Comparison of ENCODE assay signal across 21 cellular contexts in genomic region chr4:5759236-5760075, GRCh38. TPM values are rescaled to one million over a fixed set of nuclear protein-coding genes. Genes with fewer than 3 reads are reported as not detected.
DNase-seq lines count a peak whose midpoint lies in the region; ATAC-seq, FAIRE-seq and TF ChIP-seq lines count a peak whose summit lies in the region.
"Had no signal": no experiment of that assay in that cellular context is flagged by ENCODE, and none has a peak within 500 bp of the region (broad histone marks: within the 10 kb centered on the region; RNA-seq: fewer than 3 reads in every experiment).

No MANE protein-coding gene starts in this region.

- peaks cover 0 to 3% (median 0%) of the 10 kb centered on the region in 3 donors for H3K4me1 Mint-ChIP-seq in T-cell
- H3K4me1 Mint-ChIP-seq: CD8-positive, alpha-beta memory T cell; nephron; stimulated activated memory B cell treated with anti-CD40 and anti-IgM and Interleukin-4, amounts not matched to agents 10 μg/mL and 1 μg/mL and 100 μg/mL, for 72 hours had no signal

- H3K4me1 ChIP-seq in mammary epithelial cell (ENCODE audit: insufficient read depth, low read length) (peaks cover 27% of the 10 kb centered on the region), skeletal muscle satellite cell (ENCODE audit: control insufficient read depth, insufficient read depth, low read length) (peaks cover 42% of the 10 kb centered on the region)

- BruUV-seq in mammary epithelial cell (replicated peaks; lab: Mats Ljungman, UMichigan) = TSS peak; percentile 19

- DNase-seq in HTR-8/SVneo (ENCODE audit: insufficient read length, low spot score) (no peak), mammary epithelial cell (no peak), iPS-NIHi11 (ENCODE audit: low spot score) (peak; percentile 5), NCI-H128 (lab: John Stamatoyannopoulos, UW; ENCODE audit: unreplicated experiment) (no peak), T-cell (no peak)
- DNase-seq: activated CD4-positive, alpha-beta T cell treated with anti-CD3 and anti-CD28 coated beads for 1 hour; activated CD8-positive, alpha-beta T cell treated with anti-CD3 and anti-CD28 coated beads, Interleukin-2, amount 10 ng/mL, durations not matched to agents 7 days and 5 days; CD8-positive, alpha-beta memory T cell; central memory CD4-positive, alpha-beta T cell; NCI-H1048; NCI-H1930; NCI-H82; SIG-M5 had no signal

- ATAC-seq in HG02870 (IDR thresholded peaks at IDR 0.05; ENCODE audit: unreplicated experiment) (no peak), T-cell (replicated peaks in 1 of 4) (no peak)
- ATAC-seq: activated CD8-positive, alpha-beta T cell treated with anti-CD3 and anti-CD28 coated beads, Interleukin-2, amount 10 ng/mL, durations not matched to agents 7 days and 5 days; sciatic nerve had no signal

- no peaks in the 10 kb centered on the region for H4K20me1 ChIP-seq in mammary epithelial cell (ENCODE audit: insufficient read depth, low read length)

- H3K4me3 Mint-ChIP-seq in T-cell = no peak overlapping the region
- H3K4me3 Mint-ChIP-seq: activated CD8-positive, alpha-beta T cell treated with anti-CD3 and anti-CD28 coated beads, Interleukin-2, amount 10 ng/mL, durations not matched to agents 7 days and 5 days; CD8-positive, alpha-beta memory T cell; nephron; stimulated activated memory B cell treated with anti-CD40 and anti-IgM and Interleukin-4, amounts not matched to agents 10 μg/mL and 1 μg/mL and 100 μg/mL, for 72 hours had no signal

- peaks cover 9% of the 10 kb centered on the region for H3K36me3 ChIP-seq in mammary epithelial cell (ENCODE audit: insufficient read depth, low read length)
- H3K36me3 ChIP-seq in skeletal muscle satellite cell (ENCODE audit: insufficient read depth, low read length) = peaks cover 64% of the 10 kb centered on the region

- CTCF ChIA-PET in mammary epithelial cell (lab: Charles Lee; ENCODE audit: low non-redundant PET) (no interaction called here), T-cell (lab: Charles Lee) (no interaction called here)

- FAIRE-seq in HTR-8/SVneo (lab: Jason Lieb, UNC) = peak; percentile 49
- FAIRE-seq: G401.6 had no signal

- H3K4me2 ChIP-seq in mammary epithelial cell (ENCODE audit: insufficient read depth, low read depth, low read length) (no peak overlapping the region), skeletal muscle satellite cell (ENCODE audit: low read length) (no peak overlapping the region)

- H3K9ac ChIP-seq in mammary epithelial cell (ENCODE audit: insufficient read depth, low read length) (peak overlapping the region; percentile 25), skeletal muscle satellite cell (ENCODE audit: low read depth, low read length) (peak overlapping the region; percentile 40)

- H3K27ac Mint-ChIP-seq in T-cell = no peak overlapping the region
- H3K27ac Mint-ChIP-seq: activated CD8-positive, alpha-beta T cell treated with anti-CD3 and anti-CD28 coated beads, Interleukin-2, amount 10 ng/mL, durations not matched to agents 7 days and 5 days; nephron; stimulated activated memory B cell treated with anti-CD40 and anti-IgM and Interleukin-4, amounts not matched to agents 10 μg/mL and 1 μg/mL and 100 μg/mL, for 72 hours had no signal

- H3K9me3 Mint-ChIP-seq in T-cell = no peaks in the 10 kb centered on the region
- H3K9me3 Mint-ChIP-seq: stimulated activated memory B cell treated with anti-CD40 and anti-IgM and Interleukin-4, amounts not matched to agents 10 μg/mL and 1 μg/mL and 100 μg/mL, for 72 hours had no signal

- H2AFZ ChIP-seq in mammary epithelial cell (ENCODE audit: low read depth, low read length) = no peak overlapping the region

- no peaks in the 10 kb centered on the region for H3K27me3 Mint-ChIP-seq in T-cell
- H3K27me3 Mint-ChIP-seq: CD8-positive, alpha-beta memory T cell; stimulated activated memory B cell treated with anti-CD40 and anti-IgM and Interleukin-4, amounts not matched to agents 10 μg/mL and 1 μg/mL and 100 μg/mL, for 72 hours had no signal

- intact Hi-C loops in mammary epithelial cell (cut with micrococcal nuclease) = loop anchor here (2.0 kb wide), 1 partner anchor 27 kb away; no protein-coding TSS in a partner anchor

- in situ Hi-C loops in mammary epithelial cell (cut with MboI; ENCODE audit: low sequenced_read_pairs in 2 of 2) = no loop called here

- dilution Hi-C loops in mammary epithelial cell (cut with HindIII; ENCODE audit: low sequenced_read_pairs) = no loop called here

- POLR2A ChIA-PET in T-cell (lab: Charles Lee) = no interaction called here

- TF ChIP-seq CTCF in mammary epithelial cell (conservative IDR thresholded peaks at IDR 0.05 in 1 of 2, IDR thresholded peaks at IDR 0.05 in 1 of 2; ENCODE audit: extremely low read depth in 1 of 2, insufficient read depth in 1 of 2, low read depth in 1 of 2, low read length in 2 of 2) = no peak

- H3K9me3 ChIP-seq in mammary epithelial cell (replicated peaks; ENCODE audit: insufficient read depth, low read length) = peaks cover 8% of the 10 kb centered on the region
- H3K9me3 ChIP-seq in skeletal muscle satellite cell (replicated peaks; ENCODE audit: low read length) = no peaks in the 10 kb centered on the region
- H3K9me3 ChIP-seq: suprapubic skin had no signal

- H3K4me3 ChIP-seq in mammary epithelial cell (replicated peaks in 1 of 3; ENCODE audit: insufficient read depth in 1 of 3, low read depth in 2 of 3, low read length in 3 of 3) (no peak overlapping the region), skeletal muscle satellite cell (ENCODE audit: low read length) (no peak overlapping the region)
- H3K4me3 ChIP-seq: suprapubic skin had no signal

- peak overlapping the region; percentile 78 for H3K27ac ChIP-seq in mammary epithelial cell (ENCODE audit: insufficient read depth, low read depth, low read length)

- WGBS in mammary epithelial cell (ENCODE audit: low coverage, missing lambda C conversion rate) = 88% methylated on average over 14 of the region's 22 CpGs

- peaks cover 13% of the 10 kb centered on the region for H3K79me2 ChIP-seq in mammary epithelial cell (ENCODE audit: insufficient read depth, low read length)

- no peaks in the 10 kb centered on the region for H3K36me3 Mint-ChIP-seq in T-cell
- H3K36me3 Mint-ChIP-seq: CD8-positive, alpha-beta memory T cell; stimulated activated memory B cell treated with anti-CD40 and anti-IgM and Interleukin-4, amounts not matched to agents 10 μg/mL and 1 μg/mL and 100 μg/mL, for 72 hours had no signal

- H3K27me3 ChIP-seq in mammary epithelial cell (ENCODE audit: insufficient read depth, low read length) = no peaks in the 10 kb centered on the region
- H3K27me3 ChIP-seq in skeletal muscle satellite cell (ENCODE audit: control insufficient read depth, insufficient read depth, low read length) = no peaks in the 10 kb centered on the region
- H3K27me3 ChIP-seq: suprapubic skin had no signal

RNA-seq across cellular contexts. Expression of gene EVC, which starts 48.5 kb away (rescaled TPM):
- total RNA-seq in mammary epithelial cell (10 to 100 TPM; 29.1 to 38.5 TPM), T-cell (1 to 10 TPM in 4 of 5 donors, under 1 TPM in 1; 0.40 to 3.6 (median 1.6) TPM)
- polyA plus RNA-seq in mammary epithelial cell = 4.5 TPM
- polyA minus RNA-seq in mammary epithelial cell = 14.5 TPM
- total RNA-seq in skeletal muscle satellite cell (2012; rRNA removed) = 31.7 and 53.0 TPM in 2 replicates
- total RNA-seq: OCI-LY7 had no signal

RNA-seq across cellular contexts. Expression of gene EVC2, which starts 51.1 kb away (rescaled TPM):
- total RNA-seq in mammary epithelial cell (10 to 100 TPM in 1 of 2 donors, 1 to 10 TPM in 1; 2.9 to 11.0 TPM), T-cell (1 to 10 TPM; 1.1 to 2.9 (median 1.8) TPM)
- 0.79 TPM for polyA plus RNA-seq in mammary epithelial cell
- 2.3 TPM for polyA minus RNA-seq in mammary epithelial cell
- 7.9 and 8.6 TPM in 2 replicates for total RNA-seq in skeletal muscle satellite cell (2012; rRNA removed)

Comparison
In these comparisons a context has a peak if more than half of its experiments do, and no peak if none do; other contexts are left out.
1. RNA of gene EVC, which starts 48.5 kb away (total RNA-seq): 29.1 to 38.5 TPM in mammary epithelial cell; 0.40 to 3.6 TPM in T-cell; every median in the first group is over 4 times any median in the second.